Comparison of ENCODE assay signal across 8 cellular contexts in the genomic region with DNA sequence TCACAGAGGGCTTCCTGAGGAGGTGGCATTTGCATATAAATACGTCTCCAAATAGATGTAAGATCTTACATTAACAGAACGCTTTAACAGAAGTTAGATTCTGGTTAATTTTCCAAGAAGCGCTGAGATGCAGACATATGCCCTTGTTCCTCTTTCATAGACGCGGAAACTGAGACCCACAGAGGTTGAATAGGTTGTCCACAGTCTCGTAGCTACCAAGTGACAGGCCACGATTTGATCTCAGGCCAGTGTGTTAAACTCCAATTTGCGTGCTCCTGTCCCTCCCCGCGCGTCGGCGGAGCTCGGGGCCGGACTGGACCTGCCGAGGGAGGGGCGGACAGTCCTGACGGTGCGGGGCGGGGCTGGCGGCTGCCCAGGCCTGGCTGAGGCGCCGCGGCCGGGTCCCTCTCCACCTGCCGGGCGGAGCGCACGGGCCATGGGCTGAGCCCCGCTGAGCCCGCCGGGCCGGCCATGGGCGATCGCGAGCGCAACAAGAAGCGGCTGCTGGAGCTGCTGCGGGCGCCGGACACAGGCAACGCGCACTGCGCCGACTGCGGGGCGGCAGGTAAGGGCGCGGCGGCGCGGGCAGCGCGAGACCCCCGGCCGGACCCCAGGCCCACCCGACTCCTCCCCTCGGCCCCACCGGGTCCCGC. TPM values are rescaled to one million over a fixed set of nuclear protein-coding genes. Genes with fewer than 3 reads are reported as not detected.
A peak's percentile ranks its signal among the peaks of the same experiment; 100 is the strongest.
DNase-seq lines count a peak whose midpoint lies in the region; TF ChIP-seq lines count a peak whose summit lies in the region.

A gene with protein sequence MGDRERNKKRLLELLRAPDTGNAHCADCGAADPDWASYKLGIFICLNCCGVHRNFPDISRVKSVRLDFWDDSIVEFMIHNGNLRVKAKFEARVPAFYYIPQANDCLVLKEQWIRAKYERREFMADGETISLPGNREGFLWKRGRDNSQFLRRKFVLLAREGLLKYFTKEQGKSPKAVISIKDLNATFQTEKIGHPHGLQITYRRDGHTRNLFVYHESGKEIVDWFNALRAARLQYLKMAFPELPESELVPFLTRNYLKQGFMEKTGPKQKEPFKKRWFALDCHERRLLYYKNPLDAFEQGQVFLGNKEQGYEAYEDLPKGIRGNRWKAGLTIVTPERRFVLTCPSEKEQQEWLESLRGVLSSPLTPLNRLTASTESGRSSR (plus strand): TSS at position 402 of the 653 bp plus-strand sequence. CDS start 70 bp downstream, at position 472.

- peak in 1 of 2 donors; percentile 16 for TF ChIP-seq EP300 in tibial nerve (IDR thresholded peaks at IDR 0.05)

- H3K27ac ChIP-seq in 22Rv1 (peak within 1 kb of the TSS; percentile 8; the same call in 1 of the 2 replicates), RWPE1 (no peak within 1 kb of the TSS), endodermal cell (ENCODE audit: low read depth, low read length) (no peak within 1 kb of the TSS), tibial nerve (peak within 1 kb of the TSS in 3 of 4 donors; percentile 17 to 63 (median 18))

- H3K27me3 ChIP-seq in endodermal cell (ENCODE audit: control insufficient read depth, insufficient read depth, low read length, poor library complexity, severe bottlenecking) (peaks cover 53% of the 10 kb centered on the region), tibial nerve (peaks cover 0 to 52% of the 10 kb centered on the region in 2 donors)

- DNase-seq in GM13977 (ENCODE audit: low spot score) (peak; percentile 65), RWPE1 (ENCODE audit: low spot score) (peak; percentile 23), endodermal cell (peak; percentile 88), mesenteric fat pad (ENCODE audit: low spot score) (peak; percentile 90), tibial nerve (ENCODE audit: low spot score in 2 of 2) (peak in 1 of 2 donors; percentile 21), NCI-H187 treated with DMSO at 0.1 percent for 48 hours (lab: John Stamatoyannopoulos, UW) (no peak), NCI-H2171 (lab: John Stamatoyannopoulos, UW) (no peak)

- H3K4me3 Mint-ChIP-seq in endodermal cell, result peak within 1 kb of the TSS; percentile 53

- no peaks in the 10 kb centered on the region for H3K9me3 Mint-ChIP-seq in endodermal cell

- peaks cover 62% of the 10 kb centered on the region for H3K27me3 Mint-ChIP-seq in endodermal cell (ENCODE audit: insufficient read depth)

- in situ Hi-C loops in GM13977 (cut with MboI; ENCODE audit: low pct_unique_long_range_greater_than_20kb, low sequenced_read_pairs, unreplicated experiment), result no loop called here

- CTCF ChIA-PET in RWPE1 (lab: Yijun Ruan, JAX), result no interaction called here

- POLR2A ChIA-PET in RWPE1 (lab: Yijun Ruan, JAX; ENCODE audit: low non-redundant PET), result interaction anchor here (0.6 kb wide), 1 partner anchor 14 kb away, joined by 3 read pairs; no protein-coding TSS in a partner anchor

- no peak within 1 kb of the TSS for H3K27ac Mint-ChIP-seq in endodermal cell

- 5 to 28% methylated on average over 8 to 60 of the region's 60 CpGs for WGBS in endodermal cell (ENCODE audit: insufficient coverage in 1 of 2, insufficient read length in 1 of 2), 2 experiments
- WGBS in tibial nerve, 2 donors, result 7 to 8% methylated on average over 12 to 31 of the region's 60 CpGs

- H3K9ac ChIP-seq in endodermal cell (ENCODE audit: extremely low read depth, low read length, poor library complexity, severe bottlenecking), result no peak within 1 kb of the TSS

- TF ChIP-seq POLR2A in tibial nerve (IDR thresholded peaks at IDR 0.05), result peak; percentile 12 to 16

- H3K4me1 ChIP-seq in endodermal cell (ENCODE audit: control insufficient read depth, insufficient read depth, low read length) (peaks cover 3% of the 10 kb centered on the region), tibial nerve (peaks cover 0 to 17% (median 9%) of the 10 kb centered on the region in 4 donors)

- TF ChIP-seq CTCF in 22Rv1 (IDR thresholded peaks at IDR 0.05), result no peak
- no peak for TF ChIP-seq CTCF in GM13977 (IDR thresholded peaks at IDR 0.05; ENCODE audit: extremely low read depth, insufficient read depth, missing control alignments)
- no peak for TF ChIP-seq CTCF in RWPE1 (conservative IDR thresholded peaks at IDR 0.05; ENCODE audit: low read depth)
- TF ChIP-seq CTCF in endodermal cell (conservative IDR thresholded peaks at IDR 0.05), result no peak
- TF ChIP-seq CTCF in tibial nerve (IDR thresholded peaks at IDR 0.05), result no peak

- H3K9me3 ChIP-seq in endodermal cell (ENCODE audit: control insufficient read depth, low read length), result no peaks in the 10 kb centered on the region
- H3K9me3 ChIP-seq in tibial nerve, result no peaks in the 10 kb centered on the region

- H3K4me3 ChIP-seq in endodermal cell (ENCODE audit: low read length), result peak within 1 kb of the TSS; percentile 66
- H3K4me3 ChIP-seq in tibial nerve, result peak within 1 kb of the TSS; percentile 31 to 54 (median 37)

- H3K36me3 ChIP-seq in endodermal cell (ENCODE audit: control insufficient read depth, insufficient read depth, low read length) (no peaks in the 10 kb centered on the region), tibial nerve (no peaks in the 10 kb centered on the region)

- H3K4me1 Mint-ChIP-seq in endodermal cell, result peaks cover 13% of the 10 kb centered on the region

- H3K36me3 Mint-ChIP-seq in endodermal cell (ENCODE audit: low read depth), result no peaks in the 10 kb centered on the region

RNA-seq across cellular contexts. Expression of the gene that starts here (rescaled TPM):
- 1 to 10 TPM; 1.8 TPM for total RNA-seq in endodermal cell
- 2.6 TPM for polyA plus RNA-seq in endodermal cell (2013, experiment 1 of 2)
- polyA plus RNA-seq in endodermal cell (2013, experiment 2 of 2), result 1.5 TPM
- total RNA-seq in mesenteric fat pad, result 43.2 TPM
- 10 to 100 TPM; 17.0 to 64.2 (median 30.8) TPM for total RNA-seq in tibial nerve

Comparison
In these comparisons a context has a peak if more than half of its experiments do, and no peak if none do; other contexts are left out.
1. RNA of the gene that starts here (total RNA-seq): 43.2 TPM in mesenteric fat pad (single experiment) and 17.0 to 64.2 TPM in tibial nerve; 1.8 TPM in endodermal cell; every median in the first group is over 4 times any median in the second.
2. H3K27ac ChIP-seq: peak in 22Rv1 (single experiment) and tibial nerve (3 of 4); none in RWPE1 (single experiment) and endodermal cell (single experiment).
3. DNase-seq: peak in GM13977 (single experiment), RWPE1 (single experiment), endodermal cell (single experiment) and mesenteric fat pad (single experiment); none in NCI-H187 treated with DMSO at 0.1 percent for 48 hours (single experiment) and NCI-H2171 (single experiment).